Comparison of ENCODE assay signal across 17 cellular contexts in genomic region chr4:125045311-125045710, GRCh38.
DNase-seq lines count a peak whose midpoint lies in the region; ATAC-seq, FAIRE-seq and TF ChIP-seq lines count a peak whose summit lies in the region.
"Had no signal": no experiment of that assay in that cellular context is flagged by ENCODE, and none has a peak within 500 bp of the region (broad histone marks: within the 10 kb centered on the region; RNA-seq: fewer than 3 reads in every experiment).

No MANE protein-coding gene starts in this region.

- DNase-seq in adipocyte (ENCODE audit: low read depth) (peak; percentile 58), cardiac fibroblast (ENCODE audit: low read depth in 2 of 2) (peak; percentile 10 to 49), fibroblast of the conjunctiva (ENCODE audit: low read depth) (peak; percentile 16), pancreas (no peak), NCI-H446 (lab: John Stamatoyannopoulos, UW) (no peak), NCI-H2196 (lab: John Stamatoyannopoulos, UW; ENCODE audit: unreplicated experiment) (no peak)
- DNase-seq: BE2C; CD4-positive, alpha-beta memory T cell; DMS79; GM23248 had no signal

- ATAC-seq in pancreas (no peak), HG03378 (IDR thresholded peaks at IDR 0.05; ENCODE audit: unreplicated experiment) (no peak)
- ATAC-seq: A549, GM12878, HCT116 had no signal

- intact Hi-C loops in pancreas (cut with DNase I), result no loop called here

- H3K27me3 ChIP-seq in adipocyte (replicated peaks; ENCODE audit: control insufficient read depth, insufficient read depth, low read length) (no peaks in the 10 kb centered on the region), pancreas (no peaks in the 10 kb centered on the region)
- H3K27me3 ChIP-seq: BE2C had no signal

- no peak overlapping the region for H3K9ac ChIP-seq in adipocyte (ENCODE audit: low read length)
- H3K9ac ChIP-seq: GM23248 had no signal

- peak; percentile 5 for FAIRE-seq in pancreas (lab: Jason Lieb, UNC)
- FAIRE-seq: A549, GM12878, GM18507, H54 had no signal

- no peak overlapping the region for H3K27ac ChIP-seq in pancreas
- H3K27ac ChIP-seq: A549, C4-2B, GM23248 had no signal

- H3K36me3 ChIP-seq in adipocyte (ENCODE audit: control insufficient read depth, insufficient read depth, low read length, severe bottlenecking), result no peaks in the 10 kb centered on the region
- no peaks in the 10 kb centered on the region for H3K36me3 ChIP-seq in pancreas
- H3K36me3 ChIP-seq: BE2C had no signal

- no peak for TF ChIP-seq CTCF in cardiac fibroblast (IDR thresholded peaks at IDR 0.05; ENCODE audit: low read depth, low read length)
- TF ChIP-seq CTCF in pancreas (IDR thresholded peaks at IDR 0.05), result no peak

- H3K4me1 ChIP-seq in adipocyte (ENCODE audit: control insufficient read depth, insufficient read depth, low read length), result peaks cover 18% of the 10 kb centered on the region
- no peaks in the 10 kb centered on the region for H3K4me1 ChIP-seq in pancreas
- H3K4me1 ChIP-seq: A549, BE2C had no signal

- H3K9me3 ChIP-seq in adipocyte (ENCODE audit: control insufficient read depth, low read length) (peaks cover 3% of the 10 kb centered on the region), pancreas (no peaks in the 10 kb centered on the region)
- H3K9me3 ChIP-seq: A549, BE2C had no signal

- H3K4me3 ChIP-seq in adipocyte (ENCODE audit: low read length) (no peak overlapping the region), cardiac fibroblast (replicated peaks in 1 of 2; ENCODE audit: low read depth in 2 of 2, low read length in 2 of 2) (no peak overlapping the region), pancreas (no peak overlapping the region)
- H3K4me3 ChIP-seq: A549, GM12878, GM23248 had no signal

Comparison
In these comparisons a context has a peak if more than half of its experiments do, and no peak if none do; other contexts are left out.
1. DNase-seq: peak in adipocyte (single experiment), cardiac fibroblast (2 of 2) and fibroblast of the conjunctiva (single experiment); none in pancreas (0 of 6), NCI-H446 (0 of 2) and NCI-H2196 (single experiment).